ENCODE assay signal across 1 cellular context in genomic region chr16:11201498-11202259, GRCh38.
A peak's percentile ranks its signal among the peaks of the same experiment; 100 is the strongest.
TF ChIP-seq lines count a peak whose summit lies in the region.

No MANE protein-coding gene starts in this region.

TF ChIP-seq in K562, 482 proteins besides CTCF, POLR2A, EP300 and RAD21 (continued from another document and continues in another):
- TF ChIP-seq TFE3 (CRISPR knock-in tag; IDR thresholded peaks at IDR 0.05) (no peak), ETV5 (CRISPR knock-in tag; IDR thresholded peaks at IDR 0.05; ENCODE audit: low read depth) (peak; percentile 18; the same call in 1 of the 2 replicates), ZNF407 (IDR thresholded peaks at IDR 0.05; ENCODE audit: low read depth) (no peak), ZNF507 (tag; conservative IDR thresholded peaks at IDR 0.05) (no peak), ZNF57 (CRISPR knock-in tag; IDR thresholded peaks at IDR 0.05) (no peak), HNRNPK (IDR thresholded peaks at IDR 0.05; ENCODE audit: low read depth, low read length, poor library complexity, severe bottlenecking) (no peak), NUFIP1 (IDR thresholded peaks at IDR 0.05; ENCODE audit: partially characterized antibody) (no peak), MNT (conservative IDR thresholded peaks at IDR 0.05) (peak in 1 of 2 experiments; percentile 87; a peak in 2 of 4 replicates), RNF2 (IDR thresholded peaks at IDR 0.05) (peak; percentile 71), SIN3B (IDR thresholded peaks at IDR 0.05; ENCODE audit: low read depth) (no peak), KDM2B (CRISPR knock-in tag; IDR thresholded peaks at IDR 0.05) (no peak), ZNF318 (IDR thresholded peaks at IDR 0.05; ENCODE audit: borderline replicate concordance in 1 of 2, low read depth in 1 of 2) (peak in 1 of 2 experiments; percentile 83; a peak in 2 of 4 replicates), MAFG (tag; conservative IDR thresholded peaks at IDR 0.05) (peak; percentile 94), SRSF9 (IDR thresholded peaks at IDR 0.05; ENCODE audit: borderline replicate concordance, low read depth, low read length) (no peak), ATF6 (CRISPR knock-in tag; IDR thresholded peaks at IDR 0.05) (no peak), SP1 (CRISPR knock-in tag; IDR thresholded peaks at IDR 0.05) (0 out of 2 replicates have a peak, but pooled peaks have one; percentile 34), BHLHE40 (IDR thresholded peaks at IDR 0.05; ENCODE audit: low read length) (peak; percentile 41; the same call in 1 of the 2 replicates), FOXJ2 (tag; IDR thresholded peaks at IDR 0.05) (no peak), NBN (IDR thresholded peaks at IDR 0.05; ENCODE audit: low read depth) (no peak), SOX6 (IDR thresholded peaks at IDR 0.05) (peak; percentile 59), CHD2 (IDR thresholded peaks at IDR 0.05; ENCODE audit: low read depth, low read length) (no peak), ZNF239 (CRISPR knock-in tag; IDR thresholded peaks at IDR 0.05) (no peak), IFI16 (CRISPR knock-in tag; IDR thresholded peaks at IDR 0.05) (no peak), CCAR2 (IDR thresholded peaks at IDR 0.05; ENCODE audit: low read depth, low read length) (no peak), ZC3H11A (IDR thresholded peaks at IDR 0.05; ENCODE audit: low read depth, low read length) (no peak), CREBBP (IDR thresholded peaks at IDR 0.05; ENCODE audit: low read depth, low read length) (no peak), ZNF253 (CRISPR knock-in tag; conservative IDR thresholded peaks at IDR 0.05) (no peak), RBM22 (IDR thresholded peaks at IDR 0.05; ENCODE audit: low read depth, low read length, poor library complexity, severe bottlenecking) (no peak), RFX7 (CRISPR knock-in tag; IDR thresholded peaks at IDR 0.05) (no peak), ZNF175 (CRISPR knock-in tag; IDR thresholded peaks at IDR 0.05; ENCODE audit: low read depth) (no peak), CCNT2 (IDR thresholded peaks at IDR 0.05; ENCODE audit: borderline replicate concordance, extremely low read depth, insufficient read length, low read depth, low read length) (no peak), ZFP36 (IDR thresholded peaks at IDR 0.05; ENCODE audit: low read depth, low read length, partially characterized antibody) (no peak), CREB3 (tag; conservative IDR thresholded peaks at IDR 0.05; ENCODE audit: low read depth) (no peak), ZNF274 (IDR thresholded peaks at IDR 0.05; ENCODE audit: borderline replicate concordance, low read depth, low read length) (no peak), ESRRB (CRISPR knock-in tag; IDR thresholded peaks at IDR 0.05; ENCODE audit: borderline replicate concordance) (no peak), ZNF134 (CRISPR knock-in tag; conservative IDR thresholded peaks at IDR 0.05) (no peak)
